8 cellular contexts compared by ENCODE assay signal in genomic region chr15:78810377-78811123, GRCh38. TPM values are rescaled to one million over a fixed set of nuclear protein-coding genes. Genes with fewer than 3 reads are reported as not detected.
DNase-seq lines count a peak whose midpoint lies in the region; ATAC-seq and TF ChIP-seq lines count a peak whose summit lies in the region.

No MANE protein-coding gene starts in this region.

- H2BK120ac ChIP-seq in neuronal stem cell (ENCODE audit: low read depth, low read length), result peak overlapping the region; percentile 43

- H4K91ac ChIP-seq in neuronal stem cell (ENCODE audit: low read depth, low read length, poor library complexity), result peak overlapping the region; percentile 73

- TF ChIP-seq POLR2A in gastroesophageal sphincter (IDR thresholded peaks at IDR 0.05), result no peak

- H3K36me3 ChIP-seq in gastroesophageal sphincter, result no peaks in the 10 kb centered on the region
- H3K36me3 ChIP-seq in neuronal stem cell (replicated peaks in 1 of 2; ENCODE audit: control insufficient read depth in 2 of 2, insufficient read depth in 2 of 2, low read length in 2 of 2), result peaks cover 0 to 5% of the 10 kb centered on the region in 2 donors

- peak overlapping the region; percentile 97 for H2BK5ac ChIP-seq in neuronal stem cell (ENCODE audit: low read length)

- peak overlapping the region; percentile 67 for H3K23ac ChIP-seq in neuronal stem cell (ENCODE audit: low read depth, low read length, poor library complexity)

- no peaks in the 10 kb centered on the region for H3K9me3 ChIP-seq in gastroesophageal sphincter
- peaks cover 0 to 10% of the 10 kb centered on the region in 2 donors for H3K9me3 ChIP-seq in neuronal stem cell (replicated peaks in 1 of 2; ENCODE audit: control insufficient read depth in 2 of 2, insufficient read depth in 1 of 2, low read depth in 1 of 2, low read length in 2 of 2)

- H3K14ac ChIP-seq in neuronal stem cell (ENCODE audit: low read length), result peak overlapping the region; percentile 74

- peak overlapping the region; percentile 90 for H2BK15ac ChIP-seq in neuronal stem cell (ENCODE audit: low read length)

- no peak overlapping the region for H3K4ac ChIP-seq in neuronal stem cell (ENCODE audit: low read length)

- peak overlapping the region; percentile 52 to 78 for H3K4me3 ChIP-seq in gastroesophageal sphincter
- peak overlapping the region; percentile 87 to 94 for H3K4me3 ChIP-seq in neuronal stem cell (ENCODE audit: low read length in 2 of 2)

- no CpG with 5 or more reads among the region's 75 CpGs for WGBS in gastroesophageal sphincter (ENCODE audit: low coverage in 1 of 2), 2 donors
- no CpG with 5 or more reads among the region's 75 CpGs for WGBS in neuronal stem cell (ENCODE audit: extremely low coverage in 2 of 2, insufficient read length in 2 of 2, insufficient replicate concordance in 1 of 2), 2 donors

- H3K27me3 ChIP-seq in gastroesophageal sphincter, result no peaks in the 10 kb centered on the region
- H3K27me3 ChIP-seq in neuronal stem cell (ENCODE audit: control insufficient read depth in 3 of 3, insufficient read depth in 3 of 3, low read depth in 1 of 3, low read length in 3 of 3), result no peaks in the 10 kb centered on the region

- peak; percentile 0 for DNase-seq in DMS79 treated with DMSO at 0.1 percent for 48 hours (lab: John Stamatoyannopoulos, UW)
- DNase-seq in DMS79 (lab: John Stamatoyannopoulos, UW), result no peak
- peak; percentile 59 for DNase-seq in activated CD8-positive, alpha-beta memory T cell treated with anti-CD3 and anti-CD28 coated beads, Interleukin-2, amount 50 U/mL, for 48 hours
- DNase-seq in neuronal stem cell (ENCODE audit: low spot score), result peak; percentile 57
- no peak for DNase-seq in NCI-H1048 (lab: John Stamatoyannopoulos, UW)
- DNase-seq in OCI-M1 (lab: John Stamatoyannopoulos, UW), result no peak

- no peak for TF ChIP-seq EP300 in gastroesophageal sphincter (IDR thresholded peaks at IDR 0.05)

- H3K18ac ChIP-seq in neuronal stem cell (ENCODE audit: low read length), result peak overlapping the region; percentile 97

- H2AK5ac ChIP-seq in neuronal stem cell (ENCODE audit: low read depth, low read length), result peak overlapping the region; percentile 85

- H3K9ac ChIP-seq in neuronal stem cell (ENCODE audit: low read depth, low read length, poor library complexity), result peak overlapping the region; percentile 94

- H4K8ac ChIP-seq in neuronal stem cell (ENCODE audit: low read depth, low read length), result no peak overlapping the region

- H3K4me2 ChIP-seq in neuronal stem cell (ENCODE audit: insufficient read depth, low read length, poor library complexity, severe bottlenecking), result peak overlapping the region; percentile 81

- TF ChIP-seq CTCF in gastroesophageal sphincter (IDR thresholded peaks at IDR 0.05), result no peak

- ATAC-seq in HG03342 (IDR thresholded peaks at IDR 0.05; ENCODE audit: unreplicated experiment), result peak; percentile 5
- ATAC-seq in gastroesophageal sphincter, result peak; percentile 32

- H3K4me1 ChIP-seq in gastroesophageal sphincter (peaks cover 0 to 26% (median 7%) of the 10 kb centered on the region in 3 donors), neuronal stem cell (ENCODE audit: control insufficient read depth in 2 of 2, insufficient read depth in 1 of 2, low read depth in 1 of 2, low read length in 2 of 2) (peaks cover 3 to 8% of the 10 kb centered on the region in 2 donors)

- peak overlapping the region; percentile 95 for H2AFZ ChIP-seq in neuronal stem cell (ENCODE audit: low read length)

- H3K27ac ChIP-seq in gastroesophageal sphincter (peak overlapping the region in 3 of 4 donors; percentile 61 to 87 (median 80)), neuronal stem cell (replicated peaks; ENCODE audit: low read length) (peak overlapping the region; percentile 84)

- peaks cover 2% of the 10 kb centered on the region for H3K79me1 ChIP-seq in neuronal stem cell (ENCODE audit: low read depth, low read length)

- H2BK12ac ChIP-seq in neuronal stem cell (ENCODE audit: low read length), result no peak overlapping the region

RNA-seq across cellular contexts. Expression of gene ADAMTS7, which starts 0.7 kb away (rescaled TPM):
- 1 to 10 TPM; 2.6 to 9.7 (median 4.4) TPM for total RNA-seq in gastroesophageal sphincter
- 36.9 TPM for polyA plus RNA-seq in neuronal stem cell (2013, experiment 1 of 2)
- 37.0 TPM for polyA plus RNA-seq in neuronal stem cell (2013, experiment 2 of 2)

Comparison
In these comparisons a context has a peak if more than half of its experiments do, and no peak if none do; other contexts are left out.
1. DNase-seq: peak in DMS79 treated with DMSO at 0.1 percent for 48 hours (single experiment), activated CD8-positive, alpha-beta memory T cell treated with anti-CD3 and anti-CD28 coated beads, Interleukin-2, amount 50 U/mL, for 48 hours (single experiment) and neuronal stem cell (single experiment); none in DMS79 (single experiment), NCI-H1048 (single experiment) and OCI-M1 (single experiment).